Comparison of ENCODE assay signal across 11 cellular contexts in genomic region chr11:7080900-7081299, GRCh38. TPM values are rescaled to one million over a fixed set of nuclear protein-coding genes. Genes with fewer than 3 reads are reported as not detected.
"Had no signal": no experiment of that assay in that cellular context is flagged by ENCODE, and none has a peak within 500 bp of the region (broad histone marks: within the 10 kb centered on the region; RNA-seq: fewer than 3 reads in every experiment).

No MANE protein-coding gene starts in this region.

- H3K9ac ChIP-seq: GM23248 had no signal

- ATAC-seq: GM23338, HCT116 had no signal

- DNase-seq: GM23248, GOT3, H7, H9, HCEC 1CT, HFFc6 had no signal

- H3K4me3 ChIP-seq: GM23248, GM23338, HAP-1 had no signal

- H3K4me2 ChIP-seq: GM23338 had no signal

- H3K27ac ChIP-seq: GM23248 had no signal

- H2AFZ ChIP-seq: GM23248, GM23338 had no signal

- H3K9me3 ChIP-seq: HAP-1 had no signal

- FAIRE-seq: H54 had no signal

- H3K4me1 ChIP-seq: HAP-1 had no signal

- H3K36me3 ChIP-seq: HAP-1 had no signal

RNA-seq across cellular contexts. Expression of gene RBMXL2, which starts 7.9 kb away (rescaled TPM):
- total RNA-seq: GM23248, H4, H7, H9, HFFc6 had no signal
- polyA plus RNA-seq: GM23248, GM23338 had no signal
